In genomic region chr17:2904135-2904534, GRCh38 we compare ENCODE assay signal across 13 cellular contexts.
DNase-seq lines count a peak whose midpoint lies in the region; ATAC-seq and TF ChIP-seq lines count a peak whose summit lies in the region.
"Had no signal": no experiment of that assay in that cellular context is flagged by ENCODE, and none has a peak within 500 bp of the region (broad histone marks: within the 10 kb centered on the region; RNA-seq: fewer than 3 reads in every experiment).

No MANE protein-coding gene starts in this region.

- H3K4me3 ChIP-seq in left ventricle myocardium inferior: no peak overlapping the region

- H3K9me3 Mint-ChIP-seq in activated CD4-positive, alpha-beta memory T cell treated with anti-CD3 and anti-CD28 coated beads for 36 hours: peaks cover 13% of the 10 kb centered on the region

- DNase-seq in GM04503 (ENCODE audit: low read depth) (peak; percentile 4), RPMI7951 (ENCODE audit: low read depth) (peak; percentile 66), left ventricle myocardium inferior (peak; percentile 72), pons (ENCODE audit: low spot score) (peak; percentile 22)
- no peak for DNase-seq in activated CD8-positive, alpha-beta memory T cell treated with anti-CD3 and anti-CD28 coated beads for 24 hours
- DNase-seq in stimulated activated CD4-positive, alpha-beta T cell treated with anti-CD3 and anti-CD28 coated beads, Interleukin-4, amount 100 ng/mL, for 24 hours: no peak
- no peak for DNase-seq in activated CD4-positive, alpha-beta memory T cell treated with anti-CD3 and anti-CD28 coated beads for 36 hours
- DNase-seq: activated CD4-positive, alpha-beta T cell treated with anti-CD3 and anti-CD28 coated beads, Interleukin-2, amount 50 U/mL, for 1 hour; activated naive CD8-positive, alpha-beta T cell treated with anti-CD3 and anti-CD28 coated beads, Interleukin-2, amount 50 U/mL, for 24 hours; erythroblast; KBM-7; mesenchymal stem cell had no signal

- H3K27ac ChIP-seq in left ventricle myocardium inferior (replicated peaks): peak overlapping the region; percentile 85

- peaks cover 19% of the 10 kb centered on the region for H3K4me1 Mint-ChIP-seq in activated CD4-positive, alpha-beta memory T cell treated with anti-CD3 and anti-CD28 coated beads for 36 hours (ENCODE audit: low read depth)

- no peak overlapping the region for H3K27ac Mint-ChIP-seq in activated CD4-positive, alpha-beta memory T cell treated with anti-CD3 and anti-CD28 coated beads for 36 hours
- H3K27ac Mint-ChIP-seq: activated naive CD8-positive, alpha-beta T cell treated with anti-CD3 and anti-CD28 coated beads, Interleukin-2, amount 50 U/mL, for 24 hours had no signal

- H3K27me3 ChIP-seq in left ventricle myocardium inferior (ENCODE audit: low read depth): no peaks in the 10 kb centered on the region

- no peaks in the 10 kb centered on the region for H3K36me3 ChIP-seq in left ventricle myocardium inferior

- H3K4me3 Mint-ChIP-seq in activated CD4-positive, alpha-beta memory T cell treated with anti-CD3 and anti-CD28 coated beads for 36 hours: no peak overlapping the region
- H3K4me3 Mint-ChIP-seq: activated naive CD8-positive, alpha-beta T cell treated with anti-CD3 and anti-CD28 coated beads, Interleukin-2, amount 50 U/mL, for 24 hours had no signal

- H3K36me3 Mint-ChIP-seq in activated CD4-positive, alpha-beta memory T cell treated with anti-CD3 and anti-CD28 coated beads for 36 hours: peaks cover 22% of the 10 kb centered on the region

- no peak for ATAC-seq in HG02870 (IDR thresholded peaks at IDR 0.05; ENCODE audit: unreplicated experiment)
- ATAC-seq: activated naive CD8-positive, alpha-beta T cell treated with anti-CD3 and anti-CD28 coated beads, Interleukin-2, amount 50 U/mL, for 24 hours had no signal

- H3K4me1 ChIP-seq in left ventricle myocardium inferior: peaks cover 54% of the 10 kb centered on the region

- intact Hi-C loops in left ventricle myocardium inferior (cut with micrococcal nuclease): no loop called here
- intact Hi-C loops in activated CD4-positive, alpha-beta memory T cell treated with anti-CD3 and anti-CD28 coated beads for 36 hours (cut with micrococcal nuclease): no loop called here

- CTCF ChIA-PET in activated CD4-positive, alpha-beta memory T cell treated with anti-CD3 and anti-CD28 coated beads for 36 hours (lab: Charles Lee): no interaction called here

- no peak for TF ChIP-seq CTCF in left ventricle myocardium inferior (IDR thresholded peaks at IDR 0.05; ENCODE audit: borderline replicate concordance)

- H3K27me3 Mint-ChIP-seq in activated CD4-positive, alpha-beta memory T cell treated with anti-CD3 and anti-CD28 coated beads for 36 hours: no peaks in the 10 kb centered on the region
- H3K27me3 Mint-ChIP-seq: activated naive CD8-positive, alpha-beta T cell treated with anti-CD3 and anti-CD28 coated beads, Interleukin-2, amount 50 U/mL, for 24 hours had no signal

- POLR2A ChIA-PET in activated CD4-positive, alpha-beta memory T cell treated with anti-CD3 and anti-CD28 coated beads for 36 hours (lab: Charles Lee): no interaction called here

- no peaks in the 10 kb centered on the region for H3K9me3 ChIP-seq in left ventricle myocardium inferior (replicated peaks)

Comparison
In these comparisons a context has a peak if more than half of its experiments do, and no peak if none do; other contexts are left out.
1. DNase-seq: peak in GM04503 (single experiment), RPMI7951 (single experiment), left ventricle myocardium inferior (single experiment) and pons (single experiment); none in activated CD8-positive, alpha-beta memory T cell treated with anti-CD3 and anti-CD28 coated beads for 24 hours (single experiment), stimulated activated CD4-positive, alpha-beta T cell treated with anti-CD3 and anti-CD28 coated beads, Interleukin-4, amount 100 ng/mL, for 24 hours (single experiment) and activated CD4-positive, alpha-beta memory T cell treated with anti-CD3 and anti-CD28 coated beads for 36 hours (single experiment).